In the genomic region with DNA sequence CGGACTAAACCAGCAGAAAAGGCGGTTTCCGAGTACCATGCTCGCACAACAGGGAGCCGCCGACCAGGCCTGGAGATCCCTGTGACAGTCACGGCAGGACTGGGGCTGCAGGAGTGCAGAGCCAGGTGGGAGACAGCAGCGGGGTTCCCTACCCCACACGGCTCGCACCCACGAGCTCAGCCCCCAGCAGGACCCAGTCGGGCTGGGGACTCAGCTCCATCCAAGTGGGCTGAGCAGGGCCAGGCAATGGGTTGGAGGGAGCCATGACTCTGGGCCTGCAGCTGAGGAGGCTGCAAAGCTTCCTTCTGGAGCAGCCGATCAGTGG, we compare ENCODE assay signal across 15 cellular contexts.
"Had no signal": no experiment of that assay in that cellular context is flagged by ENCODE, and none has a peak within 500 bp of the region (broad histone marks: within the 10 kb centered on the region; RNA-seq: fewer than 3 reads in every experiment).

No MANE protein-coding gene starts in this region.

- DNase-seq: activated CD4-positive, alpha-beta T cell treated with anti-CD3 and anti-CD28 coated beads, Interleukin-2, amount 50 U/mL, for 4 hours; activated naive CD4-positive, alpha-beta T cell treated with Interleukin-2 at 50 U/mL for 16 hours; caudate nucleus; effector CD4-positive, alpha-beta T cell; foreskin melanocyte; heart left ventricle; islet precursor cell; mesendoderm; psoas muscle; stimulated activated CD4-positive, alpha-beta T cell treated with anti-CD3 and anti-CD28 coated beads, Interleukin-4, amount 100 ng/mL, for 1 hour had no signal

- H3K9me3 ChIP-seq: colonic mucosa, heart left ventricle, left lung, psoas muscle, upper lobe of left lung had no signal

- H3K4me3 ChIP-seq: colonic mucosa, heart left ventricle, left lung, psoas muscle, upper lobe of left lung had no signal

- H3K27me3 Mint-ChIP-seq: stimulated activated naive CD8-positive, alpha-beta T cell treated with anti-CD3 and anti-CD28 coated beads, Interleukin-15, Interleukin-2, amounts not matched to agents 100 ng/mL and 50 ng/mL, for 24 hours had no signal

- H3K9me3 Mint-ChIP-seq: activated T-helper 1 cell treated with anti-CD3 and anti-CD28 coated beads, Interleukin-12 subunit alpha, Interleukin-12 subunit beta, Interleukin-2, Interleukin-4 antibody, amounts not matched to agents 30 ng/mL and 10 ng/mL and 1 ng/mL, durations not matched to agents 14 hours and 24 hours and 36 hours; stimulated activated naive CD8-positive, alpha-beta T cell treated with anti-CD3 and anti-CD28 coated beads, Interleukin-15, Interleukin-2, amounts not matched to agents 100 ng/mL and 50 ng/mL, for 24 hours had no signal

- H3K4me3 Mint-ChIP-seq: activated T-helper 1 cell treated with anti-CD3 and anti-CD28 coated beads, Interleukin-12 subunit alpha, Interleukin-12 subunit beta, Interleukin-2, Interleukin-4 antibody, amounts not matched to agents 30 ng/mL and 10 ng/mL and 1 ng/mL, durations not matched to agents 14 hours and 24 hours and 36 hours; stimulated activated naive CD8-positive, alpha-beta T cell treated with anti-CD3 and anti-CD28 coated beads, Interleukin-15, Interleukin-2, amounts not matched to agents 100 ng/mL and 50 ng/mL, for 24 hours had no signal

- H3K27ac ChIP-seq: colonic mucosa, left lung, psoas muscle, upper lobe of left lung had no signal

- ATAC-seq: heart left ventricle, left lung, psoas muscle had no signal

- H3K27ac Mint-ChIP-seq: activated T-helper 1 cell treated with anti-CD3 and anti-CD28 coated beads, Interleukin-12 subunit alpha, Interleukin-12 subunit beta, Interleukin-2, Interleukin-4 antibody, amounts not matched to agents 30 ng/mL and 10 ng/mL and 1 ng/mL, durations not matched to agents 14 hours and 24 hours and 36 hours; stimulated activated naive CD8-positive, alpha-beta T cell treated with anti-CD3 and anti-CD28 coated beads, Interleukin-15, Interleukin-2, amounts not matched to agents 100 ng/mL and 50 ng/mL, for 24 hours had no signal

- H3K27me3 ChIP-seq: colonic mucosa, heart left ventricle, left lung, upper lobe of left lung had no signal

- H3K36me3 ChIP-seq: colonic mucosa, heart left ventricle, left lung, upper lobe of left lung had no signal
